ENCODE assay signal across 29 cellular contexts in genomic region chr10:78613132-78613531, GRCh38.
"Had no signal": no experiment of that assay in that cellular context is flagged by ENCODE, and none has a peak within 500 bp of the region (broad histone marks: within the 10 kb centered on the region; RNA-seq: fewer than 3 reads in every experiment).

No MANE protein-coding gene starts in this region.

- H3K4me3 Mint-ChIP-seq: stimulated activated effector memory CD8-positive, alpha-beta T cell treated with anti-CD3 and anti-CD28 coated beads, Interleukin-12 subunit alpha, Interleukin-12 subunit beta, amount 100 ng/mL, for 72 hours; stimulated activated memory B cell treated with anti-CD40 and anti-IgM and Interleukin-4, amounts not matched to agents 10 μg/mL and 1 μg/mL and 100 μg/mL, for 72 hours; stimulated activated naive B cell treated with anti-CD40 and anti-IgM and Interleukin-4, amounts not matched to agents 10 μg/mL and 1 μg/mL and 100 μg/mL, for 72 hours; stimulated activated naive CD8-positive, alpha-beta T cell treated with anti-CD3 and anti-CD28 coated beads, Interleukin-15, amount 100 ng/mL, for 72 hours; stimulated activated naive CD8-positive, alpha-beta T cell treated with anti-CD3 and anti-CD28 coated beads, Interleukin-15, Interleukin-2, amounts not matched to agents 100 ng/mL and 50 ng/mL, for 24 hours; type B pancreatic cell had no signal

- H3K27ac Mint-ChIP-seq: stimulated activated effector memory CD8-positive, alpha-beta T cell treated with anti-CD3 and anti-CD28 coated beads, Interleukin-12 subunit alpha, Interleukin-12 subunit beta, amount 100 ng/mL, for 72 hours; stimulated activated memory B cell treated with anti-CD40 and anti-IgM and Interleukin-4, amounts not matched to agents 10 μg/mL and 1 μg/mL and 100 μg/mL, for 72 hours; stimulated activated naive B cell treated with anti-CD40 and anti-IgM and Interleukin-4, amounts not matched to agents 10 μg/mL and 1 μg/mL and 100 μg/mL, for 72 hours; stimulated activated naive CD8-positive, alpha-beta T cell treated with anti-CD3 and anti-CD28 coated beads, Interleukin-15, Interleukin-2, amounts not matched to agents 100 ng/mL and 50 ng/mL, for 24 hours; type B pancreatic cell had no signal

- FAIRE-seq: urothelium cell line had no signal

- DNase-seq: stimulated activated CD4-positive, alpha-beta T cell treated with anti-CD3 and anti-CD28 coated beads, Interleukin-2, amount 100 ng/mL, for 48 hours; stimulated activated CD4-positive, alpha-beta T cell treated with anti-CD3 and anti-CD28 coated beads, Interleukin-4, amount 100 ng/mL, for 1 hour; stimulated activated CD4-positive, alpha-beta T cell treated with anti-CD3 and anti-CD28 coated beads, Interleukin-4, amount 100 ng/mL, for 24 hours; stimulated activated CD4-positive, alpha-beta T cell treated with anti-CD3 and anti-CD28 coated beads, Interleukin-4, amount 100 ng/mL, for 4 hours; stimulated activated CD8-positive, alpha-beta memory T cell treated with anti-CD3 and anti-CD28 coated beads, Interleukin-4, amount 100 ng/mL, for 48 hours; stimulated activated naive B cell treated with anti-CD40 and anti-IgM and Interleukin-4, amounts not matched to agents 10 μg/mL and 1 μg/mL and 100 μg/mL, for 72 hours; stimulated activated naive CD4-positive, alpha-beta T cell; stimulated activated naive CD4-positive, alpha-beta T cell treated with Interleukin-2 at 50 U/mL for 16 hours; stimulated activated naive CD8-positive, alpha-beta T cell treated with anti-CD3 and anti-CD28 coated beads, Interleukin-15, amount 100 ng/mL, for 72 hours; stimulated activated naive CD8-positive, alpha-beta T cell treated with anti-CD3 and anti-CD28 coated beads, Interleukin-15, Interleukin-2, amounts not matched to agents 100 U/mL and 50 U/mL, for 24 hours; stomach; substantia nigra; testis; thyroid gland; tibial artery; transverse colon; trophoblast cell; upper lobe of left lung; upper lobe of right lung had no signal

- H3K36me3 Mint-ChIP-seq: stimulated activated effector memory CD8-positive, alpha-beta T cell treated with anti-CD3 and anti-CD28 coated beads, Interleukin-12 subunit alpha, Interleukin-12 subunit beta, amount 100 ng/mL, for 72 hours; stimulated activated memory B cell treated with anti-CD40 and anti-IgM and Interleukin-4, amounts not matched to agents 10 μg/mL and 1 μg/mL and 100 μg/mL, for 72 hours; type B pancreatic cell had no signal

- H3K27ac ChIP-seq: stomach, suprapubic skin, testis, thoracic aorta, thyroid gland, tibial artery, tibial nerve, transverse colon, upper lobe of left lung, upper lobe of right lung, uterus, vagina had no signal

- ATAC-seq: stimulated activated effector memory CD8-positive, alpha-beta T cell treated with anti-CD3 and anti-CD28 coated beads, Interleukin-12 subunit alpha, Interleukin-12 subunit beta, amount 100 ng/mL, for 72 hours; stimulated activated memory B cell treated with anti-CD40 and anti-IgM and Interleukin-4, amounts not matched to agents 10 μg/mL and 1 μg/mL and 100 μg/mL, for 72 hours; stimulated activated naive B cell treated with anti-CD40 and anti-IgM and Interleukin-4, amounts not matched to agents 10 μg/mL and 1 μg/mL and 100 μg/mL, for 72 hours; stimulated activated naive CD8-positive, alpha-beta T cell treated with anti-CD3 and anti-CD28 coated beads, Interleukin-15, amount 100 ng/mL, for 72 hours; stimulated activated naive CD8-positive, alpha-beta T cell treated with anti-CD3 and anti-CD28 coated beads, Interleukin-15, Interleukin-2, amounts not matched to agents 100 U/mL and 50 U/mL, for 24 hours; upper lobe of right lung had no signal

- H3K9me3 ChIP-seq: testis, thoracic aorta, thyroid gland, upper lobe of right lung, uterus had no signal

- H3K4me3 ChIP-seq: stomach, suprapubic skin, testis, thoracic aorta, thyroid gland, tibial artery, tibial nerve, transverse colon, upper lobe of left lung, upper lobe of right lung, uterus, vagina had no signal

- H3K4me1 ChIP-seq: suprapubic skin, testis, thyroid gland, tibial artery, upper lobe of left lung, upper lobe of right lung, uterus, vagina had no signal

- H3K4me1 Mint-ChIP-seq: stimulated activated effector memory CD8-positive, alpha-beta T cell treated with anti-CD3 and anti-CD28 coated beads, Interleukin-12 subunit alpha, Interleukin-12 subunit beta, amount 100 ng/mL, for 72 hours; stimulated activated memory B cell treated with anti-CD40 and anti-IgM and Interleukin-4, amounts not matched to agents 10 μg/mL and 1 μg/mL and 100 μg/mL, for 72 hours; stimulated activated naive B cell treated with anti-CD40 and anti-IgM and Interleukin-4, amounts not matched to agents 10 μg/mL and 1 μg/mL and 100 μg/mL, for 72 hours; stimulated activated naive CD8-positive, alpha-beta T cell treated with anti-CD3 and anti-CD28 coated beads, Interleukin-15, amount 100 ng/mL, for 72 hours had no signal

- H3K36me3 ChIP-seq: stomach, suprapubic skin, thoracic aorta, thyroid gland, tibial artery, tibial nerve, transverse colon, upper lobe of left lung, upper lobe of right lung, uterus, vagina had no signal
